8 cellular contexts compared by ENCODE assay signal in the genomic region with DNA sequence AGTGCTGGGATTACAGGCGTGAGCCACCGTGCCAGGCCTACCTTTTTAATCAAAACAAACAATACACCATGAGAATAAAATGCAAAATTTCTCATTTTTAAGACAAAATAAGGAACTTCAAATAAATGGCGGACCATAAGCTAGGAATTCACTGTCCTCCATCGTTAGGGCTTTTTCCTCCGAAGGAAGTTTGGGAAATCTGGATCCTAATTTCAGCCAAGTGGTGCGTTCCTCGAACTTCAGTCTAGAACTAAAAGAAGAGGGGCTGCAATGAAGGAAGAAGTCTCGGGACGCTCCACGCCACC. TPM values are rescaled to one million over a fixed set of nuclear protein-coding genes. Genes with fewer than 3 reads are reported as not detected.
DNase-seq lines count a peak whose midpoint lies in the region; ATAC-seq, FAIRE-seq and TF ChIP-seq lines count a peak whose summit lies in the region.

No MANE protein-coding gene starts in this region.

- no peak for DNase-seq in activated naive CD4-positive, alpha-beta T cell treated with anti-CD3 and anti-CD28 coated beads, Interleukin-2, amount 10 ng/mL, durations not matched to agents 7 days and 5 days
- no peak for DNase-seq in activated naive CD4-positive, alpha-beta T cell treated with Interleukin-2 at 50 U/mL for 16 hours
- no peak for DNase-seq in GM12878 (ENCODE audit: low read depth, low spot score)
- no peak for DNase-seq in mesenchymal stem cell
- no peak for DNase-seq in transverse colon
- DNase-seq in NCI-H446 treated with DMSO at 0.1 percent for 48 hours (lab: John Stamatoyannopoulos, UW) = no peak

- in situ Hi-C loops in GM12878 (cut with MboI) (no loop called here), transverse colon (cut with MboI; ENCODE audit: low pct_ligation_motif_present in 1 of 4, low pct_unique_long_range_greater_than_20kb in 1 of 4, low sequenced_read_pairs in 3 of 4) (no loop called here)

- H3K36me3 Mint-ChIP-seq in activated naive CD4-positive, alpha-beta T cell treated with anti-CD3 and anti-CD28 coated beads, Interleukin-2, amount 10 ng/mL, durations not matched to agents 7 days and 5 days = peaks cover 10% of the 10 kb centered on the region

- BruUV-seq in GM12878 (replicated peaks; lab: Mats Ljungman, UMichigan) = no TSS peak

- RAD21 ChIA-PET in GM12878 (lab: Charles Lee; ENCODE audit: unreplicated experiment) = interaction anchor here (1.0 kb wide), 1 partner anchor 29 kb away, joined by 6 read pairs; no protein-coding TSS in a partner anchor

- H3K4me3 ChIP-seq in GM12878 (peak overlapping the region; percentile 38; the same call in 1 of the 2 replicates), mesenchymal stem cell (ENCODE audit: insufficient read depth in 1 of 2, low read depth in 1 of 2, low read length in 2 of 2) (peak overlapping the region; percentile 45 to 100), transverse colon (peak overlapping the region in 3 of 4 donors; percentile 10 to 99 (median 79))

- peak overlapping the region in 1 of 2 experiments; percentile 22 for H3K4ac ChIP-seq in mesenchymal stem cell (ENCODE audit: low read depth in 1 of 2, low read length in 2 of 2)

- H2AFZ ChIP-seq in GM12878 (ENCODE audit: control insufficient read depth, low read depth, low read length) (peak overlapping the region; percentile 99), mesenchymal stem cell (ENCODE audit: low read depth, low read length) (peak overlapping the region; percentile 46)

- H3K27ac ChIP-seq in GM12878 (ENCODE audit: control insufficient read depth, insufficient read depth) = no peak overlapping the region
- H3K27ac ChIP-seq in mesenchymal stem cell (ENCODE audit: low read length, poor library complexity, severe bottlenecking) = no peak overlapping the region
- H3K27ac ChIP-seq in transverse colon = peak overlapping the region; percentile 94 to 99 (median 96)

- H3K18ac ChIP-seq in mesenchymal stem cell (ENCODE audit: low read depth in 1 of 2, low read length in 2 of 2) = peak overlapping the region in 1 of 2 experiments; percentile 62

- no peaks in the 10 kb centered on the region for H3K9me3 ChIP-seq in GM12878 (replicated peaks; ENCODE audit: control insufficient read depth, insufficient read depth, low read length)
- H3K9me3 ChIP-seq in mesenchymal stem cell (ENCODE audit: control insufficient read depth, low read length) = no peaks in the 10 kb centered on the region
- H3K9me3 ChIP-seq in transverse colon = no peaks in the 10 kb centered on the region

- H3K9ac ChIP-seq in GM12878 (ENCODE audit: control insufficient read depth, insufficient read depth, low read length) (no peak overlapping the region), mesenchymal stem cell (ENCODE audit: low read length) (peak overlapping the region; percentile 96)

- SMC1A ChIA-PET in GM12878 (lab: Charles Lee; ENCODE audit: uncharacterized antibody, unreplicated experiment) = interaction anchor here (1.5 kb wide), 1 partner anchor 114 kb away, joined by 3 read pairs; the partner anchor contains the start of gene INO80

- peak overlapping the region; percentile 90 for H3K27ac Mint-ChIP-seq in activated naive CD4-positive, alpha-beta T cell treated with anti-CD3 and anti-CD28 coated beads, Interleukin-2, amount 10 ng/mL, durations not matched to agents 7 days and 5 days

- H3K27me3 ChIP-seq in GM12878 (replicated peaks in 1 of 2; ENCODE audit: control insufficient read depth in 2 of 2, insufficient read depth in 2 of 2, low read length in 1 of 2) (no peaks in the 10 kb centered on the region), mesenchymal stem cell (ENCODE audit: control insufficient read depth in 1 of 2, insufficient read depth in 1 of 2, low read length in 2 of 2) (no peaks in the 10 kb centered on the region), transverse colon (no peaks in the 10 kb centered on the region)

- H3K4me1 ChIP-seq in GM12878 (ENCODE audit: control insufficient read depth, insufficient read depth, low read length) (peaks cover 2% of the 10 kb centered on the region; the same call in 1 of the 2 replicates), mesenchymal stem cell (ENCODE audit: control insufficient read depth, insufficient read depth, low read depth, low read length) (peaks cover 6% of the 10 kb centered on the region), transverse colon (peaks cover 4 to 44% (median 18%) of the 10 kb centered on the region in 4 donors)

- intact Hi-C loops in GM12878 (cut with micrococcal nuclease; ENCODE audit: unreplicated experiment) = loop anchor here (2.0 to 5.0 kb wide), 2 partner anchors 52 to 103 kb away; partner anchors contain the start of genes NUSAP1 and OIP5
- intact Hi-C loops in transverse colon (cut with DNase I; ENCODE audit: low total_unique reads) = loop anchor here (2.0 kb wide), 1 partner anchor 113 kb away; the partner anchor contains the start of gene INO80

- peak overlapping the region; percentile 86 for H3K4me3 Mint-ChIP-seq in activated naive CD4-positive, alpha-beta T cell treated with anti-CD3 and anti-CD28 coated beads, Interleukin-2, amount 10 ng/mL, durations not matched to agents 7 days and 5 days

- H4K20me1 ChIP-seq in GM12878 (ENCODE audit: control insufficient read depth, insufficient read depth) = no peaks in the 10 kb centered on the region

- no peaks in the 10 kb centered on the region for H3K36me3 ChIP-seq in GM12878 (ENCODE audit: control insufficient read depth in 2 of 2, insufficient read depth in 2 of 2, low read length in 1 of 2)
- H3K36me3 ChIP-seq in mesenchymal stem cell (ENCODE audit: control insufficient read depth in 1 of 2, insufficient read depth in 2 of 2, low read depth in 1 of 2, low read length in 2 of 2) = no peaks in the 10 kb centered on the region
- no peaks in the 10 kb centered on the region for H3K36me3 ChIP-seq in transverse colon

- TF ChIP-seq RAD21 in GM12878 (IDR thresholded peaks at IDR 0.05; ENCODE audit: insufficient read depth, low read depth, low read length) = no peak

- H2BK120ac ChIP-seq in mesenchymal stem cell (ENCODE audit: low read depth, low read length) = peak overlapping the region; percentile 49

- TF ChIP-seq EP300 in GM12878 (IDR thresholded peaks at IDR 0.05; ENCODE audit: borderline replicate concordance in 1 of 2, control insufficient read depth in 1 of 2, low read depth in 2 of 2, low read length in 2 of 2) (no peak), transverse colon (IDR thresholded peaks at IDR 0.05; ENCODE audit: low read depth) (no peak)

- no peak overlapping the region for H2BK12ac ChIP-seq in mesenchymal stem cell (ENCODE audit: low read length in 2 of 2)

- H3K27me3 Mint-ChIP-seq in activated naive CD4-positive, alpha-beta T cell treated with anti-CD3 and anti-CD28 coated beads, Interleukin-2, amount 10 ng/mL, durations not matched to agents 7 days and 5 days = peaks cover 25% of the 10 kb centered on the region

- TF ChIP-seq CTCF in GM12878 (IDR thresholded peaks at IDR 0.05 in 2 of 3, conservative IDR thresholded peaks at IDR 0.05 in 1 of 3; ENCODE audit: control insufficient read depth in 2 of 3, extremely low read depth in 1 of 3, insufficient read depth in 1 of 3, low read depth in 3 of 3, low read length in 3 of 3) = no peak
- no peak for TF ChIP-seq CTCF in transverse colon (IDR thresholded peaks at IDR 0.05)

- peak overlapping the region; percentile 96 for H2BK15ac ChIP-seq in mesenchymal stem cell (ENCODE audit: low read depth, poor library complexity, severe bottlenecking)

- WGBS in GM12878 (ENCODE audit: insufficient coverage, insufficient replicate concordance, low lambda C conversion rate, missing lambda C conversion rate) = 45% methylated on average over 10 of the region's 10 CpGs
- 39% methylated on average over 10 of the region's 10 CpGs for WGBS in mesenchymal stem cell
- WGBS in transverse colon (ENCODE audit: low coverage in 1 of 2), 2 donors = 29 to 37% methylated on average over 6 to 10 of the region's 10 CpGs

- no peak overlapping the region for H3K14ac ChIP-seq in mesenchymal stem cell (ENCODE audit: low read length in 2 of 2)

- H3K23ac ChIP-seq in mesenchymal stem cell (ENCODE audit: low read length in 2 of 2) = no peak overlapping the region

- TF ChIP-seq POLR2A in GM12878 (IDR thresholded peaks at IDR 0.05; ENCODE audit: low read depth, low read length) (no peak), transverse colon (IDR thresholded peaks at IDR 0.05) (no peak)

- H3K4me1 Mint-ChIP-seq in activated naive CD4-positive, alpha-beta T cell treated with anti-CD3 and anti-CD28 coated beads, Interleukin-2, amount 10 ng/mL, durations not matched to agents 7 days and 5 days = peaks cover 37% of the 10 kb centered on the region

- FAIRE-seq in GM12878 (lab: Jason Lieb, UNC) = no peak

- peaks cover 10% of the 10 kb centered on the region for H3K79me2 ChIP-seq in GM12878 (ENCODE audit: control insufficient read depth, insufficient read depth, low read length)

- H3K4me2 ChIP-seq in GM12878 (ENCODE audit: control insufficient read depth, insufficient read depth) (peak overlapping the region; percentile 62), mesenchymal stem cell (ENCODE audit: low read length, poor library complexity, severe bottlenecking) (peak overlapping the region; percentile 64)

- CTCF ChIA-PET in activated naive CD4-positive, alpha-beta T cell treated with anti-CD3 and anti-CD28 coated beads, Interleukin-2, amount 10 ng/mL, durations not matched to agents 7 days and 5 days (lab: Charles Lee) = interaction anchor here (1.0 kb wide), 1 partner anchor 67 kb away, joined by 3 read pairs; no protein-coding TSS in a partner anchor
- CTCF ChIA-PET in GM12878 (lab: Yijun Ruan, JAX) = interaction anchor here (0.5 to 2.0 kb wide), 8 partner anchors 18 to 1972 kb away, joined by 3 to 10 read pairs (median 4); partner anchors contain the start of genes NUSAP1 and OIP5

- POLR2A ChIA-PET in GM12878 (lab: Charles Lee) = interaction anchor here (0.5 to 1.2 kb wide), 4 partner anchors 53 to 631 kb away, joined by 3 to 7 read pairs (median 4); no protein-coding TSS in a partner anchor

- no peak for ATAC-seq in GM12878
- ATAC-seq in HG03439 (IDR thresholded peaks at IDR 0.05; ENCODE audit: unreplicated experiment) = no peak
- ATAC-seq in GM18870 (IDR thresholded peaks at IDR 0.05; ENCODE audit: unreplicated experiment) = no peak

- peak overlapping the region; percentile 99 for H4K8ac ChIP-seq in mesenchymal stem cell (ENCODE audit: low read length)

- no peak overlapping the region for H2BK5ac ChIP-seq in mesenchymal stem cell (ENCODE audit: low read depth, low read length, poor library complexity, severe bottlenecking)

- H2AK5ac ChIP-seq in mesenchymal stem cell (ENCODE audit: low read length, severe bottlenecking) = no peak overlapping the region

- H3K79me1 ChIP-seq in mesenchymal stem cell (replicated peaks; ENCODE audit: low read length, poor library complexity, severe bottlenecking) = peaks cover 11% of the 10 kb centered on the region

- H4K91ac ChIP-seq in mesenchymal stem cell (ENCODE audit: low read length) = no peak overlapping the region

- no peaks in the 10 kb centered on the region for H3K9me3 Mint-ChIP-seq in activated naive CD4-positive, alpha-beta T cell treated with anti-CD3 and anti-CD28 coated beads, Interleukin-2, amount 10 ng/mL, durations not matched to agents 7 days and 5 days

RNA-seq across cellular contexts. Expression of gene EXD1, which starts 0.3 kb away (rescaled TPM):
- total RNA-seq in GM12878 (2013; cell fraction: nucleolus; rRNA removed) = not detected in 2 replicates
- total RNA-seq in GM12878 (2014; rRNA removed) = 0.05 TPM in 1 of 2 replicates, not detected in the other
- total RNA-seq in GM12878 (2014; rRNA removed; fragmentation: Illumina TruSeq; extraction: Trizol) = not detected in 2 replicates
- total RNA-seq in GM12878 (2021) = not detected in 2 replicates
- polyA plus RNA-seq in GM12878 (2011; ENCODE audit: low read depth) = not detected
- not detected in 2 replicates for polyA plus RNA-seq in GM12878 (2011; rRNA removed)
- polyA plus RNA-seq in GM12878 (2011; cell fraction: cytosol; rRNA removed) = not detected in 2 replicates
- not detected in 2 replicates for polyA plus RNA-seq in GM12878 (2011; cell fraction: nucleus; rRNA removed)
- 0.14 TPM in 1 of 2 replicates, not detected in the other for polyA plus RNA-seq in GM12878 (2012)
- polyA plus RNA-seq in GM12878 (2014; fragmentation: Illumina TruSeq; extraction: Trizol) = not detected in 2 replicates
- under 1 TPM in 1 of 2 experiments, not detected in 1; 0.19 TPM for polyA plus RNA-seq in GM12878 (2014; fragmentation: Nextera tagmentation; extraction: Ambion mirVana)
- not detected in 2 replicates for polyA plus RNA-seq in GM12878 (2014; rRNA removed)
- polyA plus RNA-seq in GM12878 (2016; fragmentation: Nextera tagmentation; extraction: Ambion mirVana) = not detected
- not detected in 2 replicates for polyA minus RNA-seq in GM12878 (2011; rRNA and poly(A)+ RNA removed)
- not detected in 2 replicates for polyA minus RNA-seq in GM12878 (2011; cell fraction: cytosol; rRNA and poly(A)+ RNA removed)
- polyA minus RNA-seq in GM12878 (2011; cell fraction: nucleus; rRNA and poly(A)+ RNA removed) = not detected in 2 replicates
- not detected for polyA plus RNA-seq in mesenchymal stem cell (2013, experiment 1 of 2)
- polyA plus RNA-seq in mesenchymal stem cell (2013, experiment 2 of 2) = not detected
- total RNA-seq in transverse colon = not detected

RNA-seq across cellular contexts. Expression of gene CHP1, which starts 0.8 kb away (rescaled TPM):
- total RNA-seq in GM12878 (2013; cell fraction: nucleolus; rRNA removed) = 4.5 and 7.5 TPM in 2 replicates
- total RNA-seq in GM12878 (2014; rRNA removed) = 43.1 and 45.2 TPM in 2 replicates
- total RNA-seq in GM12878 (2014; rRNA removed; fragmentation: Illumina TruSeq; extraction: Trizol) = 33.7 and 37.7 TPM in 2 replicates
- total RNA-seq in GM12878 (2021) = 45.2 and 51.3 TPM in 2 replicates
- 21.4 TPM for polyA plus RNA-seq in GM12878 (2011; ENCODE audit: low read depth)
- 18.8 and 25.7 TPM in 2 replicates for polyA plus RNA-seq in GM12878 (2011; rRNA removed)
- polyA plus RNA-seq in GM12878 (2011; cell fraction: cytosol; rRNA removed) = 15.8 and 17.5 TPM in 2 replicates
- polyA plus RNA-seq in GM12878 (2011; cell fraction: nucleus; rRNA removed) = 3.6 and 5.9 TPM in 2 replicates
- polyA plus RNA-seq in GM12878 (2012) = 14.1 and 19.3 TPM in 2 replicates
- polyA plus RNA-seq in GM12878 (2014; fragmentation: Illumina TruSeq; extraction: Trizol) = 32.2 and 35.3 TPM in 2 replicates
- 10 to 100 TPM; 32.5 to 43.3 TPM for polyA plus RNA-seq in GM12878 (2014; fragmentation: Nextera tagmentation; extraction: Ambion mirVana)
- 30.4 TPM in 2 replicates for polyA plus RNA-seq in GM12878 (2014; rRNA removed)
- 10 to 100 TPM; 40.5 to 45.9 TPM for polyA plus RNA-seq in GM12878 (2016; fragmentation: Nextera tagmentation; extraction: Ambion mirVana)
- 27.9 and 42.3 TPM in 2 replicates for polyA minus RNA-seq in GM12878 (2011; rRNA and poly(A)+ RNA removed)
- 19.0 and 21.9 TPM in 2 replicates for polyA minus RNA-seq in GM12878 (2011; cell fraction: cytosol; rRNA and poly(A)+ RNA removed)
- polyA minus RNA-seq in GM12878 (2011; cell fraction: nucleus; rRNA and poly(A)+ RNA removed) = 1.8 and 3.9 TPM in 2 replicates
- polyA plus RNA-seq in mesenchymal stem cell (2013, experiment 1 of 2) = 130 TPM
- polyA plus RNA-seq in mesenchymal stem cell (2013, experiment 2 of 2) = 126 TPM
- total RNA-seq in transverse colon = 100 to 1,000 TPM; 321 to 818 (median 572) TPM

Comparison
In these comparisons a context has a peak if more than half of its experiments do, and no peak if none do; other contexts are left out.
1. H3K27ac ChIP-seq: peak in transverse colon (4 of 4); none in GM12878 (single experiment) and mesenchymal stem cell (single experiment).
2. RNA of gene CHP1, which starts 0.8 kb away (total RNA-seq): 321 to 818 TPM in transverse colon; 4.5 to 51.3 TPM in GM12878; every median in the first group is over 4 times any median in the second.
3. Peak in every context shown above with its lines, with median percentiles within 50 percentile points of each other: H3K4me3 ChIP-seq.